ENCODE assay signal across 24 cellular contexts in the genomic region with DNA sequence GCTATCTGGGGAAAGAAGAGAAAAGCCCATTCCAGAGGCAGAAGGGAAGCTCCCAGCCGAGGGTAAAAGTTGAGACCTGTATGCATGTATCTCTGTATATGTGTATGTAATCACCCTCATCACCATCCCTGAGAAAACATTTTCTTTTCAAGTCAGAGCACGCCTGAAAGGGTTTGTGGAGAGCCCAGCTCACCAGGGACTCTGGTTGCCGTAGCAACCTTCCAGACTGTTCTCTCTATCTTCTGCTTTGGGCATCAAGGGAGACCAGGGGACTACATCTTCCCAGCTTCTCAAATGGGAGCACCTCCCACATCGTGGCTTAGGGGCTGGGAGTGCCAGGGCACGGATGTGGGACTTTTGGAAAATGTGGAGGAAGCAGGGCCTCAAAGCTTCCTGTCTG.
A peak's percentile ranks its signal among the peaks of the same experiment; 100 is the strongest.
DNase-seq lines count a peak whose midpoint lies in the region; ATAC-seq and TF ChIP-seq lines count a peak whose summit lies in the region.
"Had no signal": no experiment of that assay in that cellular context is flagged by ENCODE, and none has a peak within 500 bp of the region (broad histone marks: within the 10 kb centered on the region; RNA-seq: fewer than 3 reads in every experiment).

No MANE protein-coding gene starts in this region.

- no peak for ATAC-seq in naive thymus-derived CD8-positive, alpha-beta T cell
- ATAC-seq: activated T-cell treated with anti-CD3 and anti-CD28 coated beads, Interleukin-2, amount 50 U/mL, for 72 hours; GM23338; natural killer cell treated with Interleukin-12 subunit alpha and Interleukin-12 subunit beta and Interleukin-15 and Interleukin-18, amount 100 ng/mL, for 72 hours; Panc1; pancreas; right cardiac atrium; stimulated activated effector memory CD8-positive, alpha-beta T cell treated with anti-CD3 and anti-CD28 coated beads, Interleukin-12 subunit alpha, Interleukin-12 subunit beta, amount 100 ng/mL, for 72 hours; WTC11 had no signal

- no peak for TF ChIP-seq CTCF in neural cell (IDR thresholded peaks at IDR 0.05; ENCODE audit: poor library complexity, severe bottlenecking)

- H3K36me3 Mint-ChIP-seq in naive thymus-derived CD8-positive, alpha-beta T cell: peaks cover 0 to 2% (median 0%) of the 10 kb centered on the region in 3 donors
- H3K36me3 Mint-ChIP-seq: natural killer cell treated with Interleukin-12 subunit alpha and Interleukin-12 subunit beta and Interleukin-15 and Interleukin-18, amount 100 ng/mL, for 72 hours had no signal

- H3K9me3 Mint-ChIP-seq in naive thymus-derived CD8-positive, alpha-beta T cell: no peaks in the 10 kb centered on the region
- H3K9me3 Mint-ChIP-seq: activated T-cell treated with anti-CD3 and anti-CD28 coated beads, Interleukin-2, amount 50 U/mL, for 72 hours; CD4-positive, CD25-positive, alpha-beta regulatory T cell; natural killer cell treated with Interleukin-12 subunit alpha and Interleukin-12 subunit beta and Interleukin-15 and Interleukin-18, amount 100 ng/mL, for 72 hours; stimulated activated effector memory CD8-positive, alpha-beta T cell treated with anti-CD3 and anti-CD28 coated beads, Interleukin-12 subunit alpha, Interleukin-12 subunit beta, amount 100 ng/mL, for 72 hours; WTC11 had no signal

- H3K4me3 ChIP-seq in neural cell (ENCODE audit: low read length): peak overlapping the region; percentile 93
- H3K4me3 ChIP-seq: GM23338, pancreas had no signal

- no peak overlapping the region for H3K4me3 Mint-ChIP-seq in naive thymus-derived CD8-positive, alpha-beta T cell
- H3K4me3 Mint-ChIP-seq: activated T-cell treated with anti-CD3 and anti-CD28 coated beads, Interleukin-2, amount 50 U/mL, for 72 hours; GM23338; natural killer cell treated with Interleukin-12 subunit alpha and Interleukin-12 subunit beta and Interleukin-15 and Interleukin-18, amount 100 ng/mL, for 72 hours; stimulated activated effector memory CD8-positive, alpha-beta T cell treated with anti-CD3 and anti-CD28 coated beads, Interleukin-12 subunit alpha, Interleukin-12 subunit beta, amount 100 ng/mL, for 72 hours; WTC11 had no signal

- H3K4me1 Mint-ChIP-seq in naive thymus-derived CD8-positive, alpha-beta T cell: peaks cover 5 to 38% (median 26%) of the 10 kb centered on the region in 4 donors

- H2AFZ ChIP-seq in neural cell (ENCODE audit: low read depth, low read length): no peak overlapping the region
- H2AFZ ChIP-seq: GM23338 had no signal

- H3K27me3 Mint-ChIP-seq in naive thymus-derived CD8-positive, alpha-beta T cell: peaks cover 17 to 60% (median 34%) of the 10 kb centered on the region in 5 donors

- TF ChIP-seq EP300 in neural cell (conservative IDR thresholded peaks at IDR 0.05; ENCODE audit: poor library complexity, severe bottlenecking): peak; percentile 32

- H3K9me3 ChIP-seq in neural cell (ENCODE audit: low read length): no peaks in the 10 kb centered on the region
- H3K9me3 ChIP-seq: pancreas had no signal

- peaks cover 12% of the 10 kb centered on the region for H3F3A ChIP-seq in neural cell (ENCODE audit: insufficient read depth, low read length, poor library complexity, severe bottlenecking)

- peak overlapping the region; percentile 74 for H3K9ac ChIP-seq in neural cell (ENCODE audit: low read length)

- H3K27ac Mint-ChIP-seq in naive thymus-derived CD8-positive, alpha-beta T cell: no peak overlapping the region
- H3K27ac Mint-ChIP-seq: activated T-cell treated with anti-CD3 and anti-CD28 coated beads, Interleukin-2, amount 50 U/mL, for 72 hours; GM23338; natural killer cell treated with Interleukin-12 subunit alpha and Interleukin-12 subunit beta and Interleukin-15 and Interleukin-18, amount 100 ng/mL, for 72 hours; stimulated activated effector memory CD8-positive, alpha-beta T cell treated with anti-CD3 and anti-CD28 coated beads, Interleukin-12 subunit alpha, Interleukin-12 subunit beta, amount 100 ng/mL, for 72 hours; WTC11 had no signal

- no peaks in the 10 kb centered on the region for H4K20me1 ChIP-seq in neural cell (ENCODE audit: insufficient read depth)

- no peaks in the 10 kb centered on the region for H3K27me3 ChIP-seq in neural cell (ENCODE audit: insufficient read depth, low read depth, low read length)

- H3K9me2 ChIP-seq in neural cell (ENCODE audit: insufficient read depth, low read length): no peaks in the 10 kb centered on the region

- TF ChIP-seq RAD21 in neural cell (conservative IDR thresholded peaks at IDR 0.05): no peak

- POLR2A ChIA-PET in naive thymus-derived CD8-positive, alpha-beta T cell (lab: Charles Lee): no interaction called here

- H3K27ac ChIP-seq in angular gyrus (ENCODE audit: low read depth, low read length) (peak overlapping the region; percentile 68), neural cell (ENCODE audit: low read length) (peak overlapping the region; percentile 80)
- H3K27ac ChIP-seq: HL-60, pancreas had no signal

- H3K4me2 ChIP-seq in neural cell (ENCODE audit: low read length): peak overlapping the region; percentile 76
- H3K4me2 ChIP-seq: GM23338 had no signal

- peak; percentile 49 for DNase-seq in DMS153 (lab: John Stamatoyannopoulos, UW)
- DNase-seq in NCI-H1105 (lab: John Stamatoyannopoulos, UW): peak; percentile 85
- no peak for DNase-seq in NCI-H2081 treated with DMSO at 0.1 percent for 48 hours (lab: John Stamatoyannopoulos, UW)
- DNase-seq in germinal center (ENCODE audit: low spot score): no peak
- no peak for DNase-seq in naive thymus-derived CD8-positive, alpha-beta T cell
- DNase-seq: activated naive CD4-positive, alpha-beta T cell; activated T-cell treated with anti-CD3 and anti-CD28 coated beads, Interleukin-2, amount 50 U/mL, for 72 hours; CD4-positive, CD25-positive, alpha-beta regulatory T cell; head of caudate nucleus; kidney; MV-4-11; NCI-H510A treated with DMSO at 0.1 percent for 48 hours; pancreas; right cardiac atrium; SHP77; stimulated activated CD4-positive, alpha-beta T cell treated with anti-CD3 and anti-CD28 coated beads, Interleukin-2, amount 100 ng/mL, for 24 hours had no signal

- peaks cover 9% of the 10 kb centered on the region for H3K36me3 ChIP-seq in neural cell (ENCODE audit: insufficient read depth, low read length)
- H3K36me3 ChIP-seq: pancreas had no signal

- peaks cover 42% of the 10 kb centered on the region for H3K79me2 ChIP-seq in neural cell (replicated peaks; ENCODE audit: insufficient read depth, low read length)

TF ChIP-seq in neural cell, 6 proteins besides CTCF, POLR2A, EP300 and RAD21:
- TF ChIP-seq POLR2AphosphoS5 (IDR thresholded peaks at IDR 0.05): peak; percentile 27
- TF ChIP-seq EZH2 (IDR thresholded peaks at IDR 0.05; ENCODE audit: borderline replicate concordance, insufficient read depth, low read length, poor library complexity, severe bottlenecking): no peak
- TF ChIP-seq TAF1 (IDR thresholded peaks at IDR 0.05; ENCODE audit: low read depth): no peak
- TF ChIP-seq, protein P1, sequence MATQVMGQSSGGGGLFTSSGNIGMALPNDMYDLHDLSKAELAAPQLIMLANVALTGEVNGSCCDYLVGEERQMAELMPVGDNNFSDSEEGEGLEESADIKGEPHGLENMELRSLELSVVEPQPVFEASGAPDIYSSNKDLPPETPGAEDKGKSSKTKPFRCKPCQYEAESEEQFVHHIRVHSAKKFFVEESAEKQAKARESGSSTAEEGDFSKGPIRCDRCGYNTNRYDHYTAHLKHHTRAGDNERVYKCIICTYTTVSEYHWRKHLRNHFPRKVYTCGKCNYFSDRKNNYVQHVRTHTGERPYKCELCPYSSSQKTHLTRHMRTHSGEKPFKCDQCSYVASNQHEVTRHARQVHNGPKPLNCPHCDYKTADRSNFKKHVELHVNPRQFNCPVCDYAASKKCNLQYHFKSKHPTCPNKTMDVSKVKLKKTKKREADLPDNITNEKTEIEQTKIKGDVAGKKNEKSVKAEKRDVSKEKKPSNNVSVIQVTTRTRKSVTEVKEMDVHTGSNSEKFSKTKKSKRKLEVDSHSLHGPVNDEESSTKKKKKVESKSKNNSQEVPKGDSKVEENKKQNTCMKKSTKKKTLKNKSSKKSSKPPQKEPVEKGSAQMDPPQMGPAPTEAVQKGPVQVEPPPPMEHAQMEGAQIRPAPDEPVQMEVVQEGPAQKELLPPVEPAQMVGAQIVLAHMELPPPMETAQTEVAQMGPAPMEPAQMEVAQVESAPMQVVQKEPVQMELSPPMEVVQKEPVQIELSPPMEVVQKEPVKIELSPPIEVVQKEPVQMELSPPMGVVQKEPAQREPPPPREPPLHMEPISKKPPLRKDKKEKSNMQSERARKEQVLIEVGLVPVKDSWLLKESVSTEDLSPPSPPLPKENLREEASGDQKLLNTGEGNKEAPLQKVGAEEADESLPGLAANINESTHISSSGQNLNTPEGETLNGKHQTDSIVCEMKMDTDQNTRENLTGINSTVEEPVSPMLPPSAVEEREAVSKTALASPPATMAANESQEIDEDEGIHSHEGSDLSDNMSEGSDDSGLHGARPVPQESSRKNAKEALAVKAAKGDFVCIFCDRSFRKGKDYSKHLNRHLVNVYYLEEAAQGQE (IDR thresholded peaks at IDR 0.05; ENCODE audit: borderline replicate concordance): peak; percentile 29
- peak; percentile 40 for TF ChIP-seq MXI1 (conservative IDR thresholded peaks at IDR 0.05; ENCODE audit: poor library complexity, severe bottlenecking)
- TF ChIP-seq SMC3 (conservative IDR thresholded peaks at IDR 0.05; ENCODE audit: poor library complexity): no peak

Comparison
In these comparisons a context has a peak if more than half of its experiments do, and no peak if none do; other contexts are left out.
1. DNase-seq: peak in DMS153 (single experiment) and NCI-H1105 (single experiment); none in NCI-H2081 treated with DMSO at 0.1 percent for 48 hours (single experiment), germinal center (single experiment) and naive thymus-derived CD8-positive, alpha-beta T cell (0 of 10).